ENCODE assay signal across 1 cellular context in genomic region chr12:10115890-10116289, GRCh38.
TF ChIP-seq lines count a peak whose summit lies in the region.

No MANE protein-coding gene starts in this region.

TF ChIP-seq in A549, 52 proteins besides CTCF, POLR2A, EP300 and RAD21 (continued from another document):
- TF ChIP-seq CHD4 (IDR thresholded peaks at IDR 0.05; ENCODE audit: borderline replicate concordance) = no peak
- TF ChIP-seq EHMT2 (IDR thresholded peaks at IDR 0.05; ENCODE audit: low read depth) = no peak
- no peak for TF ChIP-seq CBX2 (IDR thresholded peaks at IDR 0.05; ENCODE audit: borderline replicate concordance, low read depth)
- TF ChIP-seq E2F6 (IDR thresholded peaks at IDR 0.05; ENCODE audit: borderline replicate concordance, low read depth) = no peak
- no peak for TF ChIP-seq JUN (IDR thresholded peaks at IDR 0.05)
- TF ChIP-seq MAX (IDR thresholded peaks at IDR 0.05) = no peak
- no peak for TF ChIP-seq FOSB (CRISPR knock-in tag; IDR thresholded peaks at IDR 0.05)
- TF ChIP-seq MAZ (IDR thresholded peaks at IDR 0.05; ENCODE audit: borderline replicate concordance, low read depth, low read length) = no peak
- TF ChIP-seq ESRRA (IDR thresholded peaks at IDR 0.05; ENCODE audit: borderline replicate concordance, low read length) = no peak
- TF ChIP-seq PBX3 (IDR thresholded peaks at IDR 0.05) = no peak
